Comparison of ENCODE assay signal across 23 cellular contexts in genomic region chr7:127080576-127080975, GRCh38.
DNase-seq lines count a peak whose midpoint lies in the region; ATAC-seq lines count a peak whose summit lies in the region.
"Had no signal": no experiment of that assay in that cellular context is flagged by ENCODE, and none has a peak within 500 bp of the region (broad histone marks: within the 10 kb centered on the region; RNA-seq: fewer than 3 reads in every experiment).

No MANE protein-coding gene starts in this region.

- no CpG with 5 or more reads among the region's 2 CpGs for WGBS in mesendoderm (ENCODE audit: extremely low coverage, insufficient coverage, low lambda C conversion rate)

- H3K4me1 ChIP-seq in mesendoderm (ENCODE audit: control insufficient read depth, low read depth, low read length) = peaks cover 2% of the 10 kb centered on the region
- H3K4me1 ChIP-seq: BE2C, BLaER1 had no signal

- no peak overlapping the region for H3K4me2 ChIP-seq in mesendoderm (ENCODE audit: low read length)
- H3K4me2 ChIP-seq: BLaER1 had no signal

- H3K9ac ChIP-seq in mesendoderm (ENCODE audit: low read length) = no peak overlapping the region
- H3K9ac ChIP-seq: BLaER1 had no signal

- H3K27me3 Mint-ChIP-seq in activated T-helper 17 cell treated with anti-CD3 and anti-CD28 coated beads, Interleukin-2, amount 50 U/mL, for 72 hours = peaks cover 15% of the 10 kb centered on the region

- H3K27ac ChIP-seq in mesendoderm (ENCODE audit: low read depth, low read length) = no peak overlapping the region
- H3K27ac ChIP-seq: BLaER1 had no signal

- peaks cover 3% of the 10 kb centered on the region for H3K9me3 Mint-ChIP-seq in activated T-helper 17 cell treated with anti-CD3 and anti-CD28 coated beads, Interleukin-2, amount 50 U/mL, for 72 hours

- H3K27ac Mint-ChIP-seq in activated T-helper 17 cell treated with anti-CD3 and anti-CD28 coated beads, Interleukin-2, amount 50 U/mL, for 72 hours = no peak overlapping the region
- H3K27ac Mint-ChIP-seq: CD14-positive monocyte; CD4-positive, alpha-beta memory T cell; CD8-positive, alpha-beta memory T cell had no signal

- H3K4me3 ChIP-seq in mesendoderm (ENCODE audit: low read length) = no peak overlapping the region
- H3K4me3 ChIP-seq: BLaER1, GM12878 had no signal

- H2AK5ac ChIP-seq in mesendoderm (ENCODE audit: low read length) = no peak overlapping the region

- H3K4me3 Mint-ChIP-seq in activated T-helper 17 cell treated with anti-CD3 and anti-CD28 coated beads, Interleukin-2, amount 50 U/mL, for 72 hours = no peak overlapping the region
- H3K4me3 Mint-ChIP-seq: CD14-positive monocyte; CD4-positive, alpha-beta memory T cell; CD4-positive, CD25-positive, alpha-beta regulatory T cell; CD8-positive, alpha-beta memory T cell had no signal

- no peaks in the 10 kb centered on the region for H3K27me3 ChIP-seq in mesendoderm (ENCODE audit: insufficient read depth, low read length, poor library complexity)
- H3K27me3 ChIP-seq: BLaER1 had no signal

- H3K36me3 Mint-ChIP-seq in activated T-helper 17 cell treated with anti-CD3 and anti-CD28 coated beads, Interleukin-2, amount 50 U/mL, for 72 hours (ENCODE audit: low read depth) = no peaks in the 10 kb centered on the region
- H3K36me3 Mint-ChIP-seq: CD14-positive monocyte; CD4-positive, alpha-beta memory T cell; CD4-positive, CD25-positive, alpha-beta regulatory T cell; CD8-positive, alpha-beta memory T cell had no signal

- H4K5ac ChIP-seq in mesendoderm (ENCODE audit: low read length) = no peak overlapping the region

- no peaks in the 10 kb centered on the region for H3K79me1 ChIP-seq in mesendoderm (ENCODE audit: low read length)

- peak; percentile 14 for DNase-seq in NCI-H69 (lab: John Stamatoyannopoulos, UW)
- DNase-seq in mesendoderm = peak; percentile 69
- no peak for DNase-seq in NOMO-1 (lab: John Stamatoyannopoulos, UW; ENCODE audit: unreplicated experiment in 2 of 2)
- DNase-seq in activated effector memory CD4-positive, alpha-beta T cell treated with Interleukin-2 at 50 U/mL for 16 hours = no peak
- DNase-seq: 8988T; ACHN; BE2C; C1 segment of cervical spinal cord; CD4-positive, alpha-beta memory T cell; CD4-positive, CD25-positive, alpha-beta regulatory T cell; CD8-positive, alpha-beta memory T cell; COR-L47; DMS 273 treated with DMSO at 0.1 percent for 48 hours; DMS153; DMS53; DMS79; DND-41; EL; GDM1 had no signal

- no peaks in the 10 kb centered on the region for H3K36me3 ChIP-seq in mesendoderm (ENCODE audit: control insufficient read depth, insufficient read depth, low read length)
- H3K36me3 ChIP-seq: BE2C, BLaER1 had no signal

- H3K4ac ChIP-seq in mesendoderm (ENCODE audit: low read depth, low read length) = no peak overlapping the region

- ATAC-seq in activated T-helper 17 cell treated with anti-CD3 and anti-CD28 coated beads, Interleukin-2, amount 50 U/mL, for 72 hours (replicated peaks) = no peak
- ATAC-seq: GM12878 had no signal

- no peaks in the 10 kb centered on the region for H3K4me1 Mint-ChIP-seq in activated T-helper 17 cell treated with anti-CD3 and anti-CD28 coated beads, Interleukin-2, amount 50 U/mL, for 72 hours
- H3K4me1 Mint-ChIP-seq: CD14-positive monocyte; CD4-positive, alpha-beta memory T cell; CD4-positive, CD25-positive, alpha-beta regulatory T cell; CD8-positive, alpha-beta memory T cell had no signal

- H3K56ac ChIP-seq in mesendoderm (ENCODE audit: low read length) = no peak overlapping the region

- no peak overlapping the region for H2BK5ac ChIP-seq in mesendoderm (ENCODE audit: low read length)

- H2BK15ac ChIP-seq in mesendoderm (replicated peaks; ENCODE audit: low read depth) = no peak overlapping the region

- H3K18ac ChIP-seq in mesendoderm (ENCODE audit: low read length) = no peak overlapping the region

- H3K23ac ChIP-seq in mesendoderm (ENCODE audit: low read length) = no peak overlapping the region

- no peaks in the 10 kb centered on the region for H3K79me2 ChIP-seq in mesendoderm (ENCODE audit: control insufficient read depth, insufficient read depth, low read length)

- no peak overlapping the region for H2BK120ac ChIP-seq in mesendoderm (ENCODE audit: low read depth, low read length)

- no peak overlapping the region for H4K8ac ChIP-seq in mesendoderm (ENCODE audit: low read depth, low read length)

Comparison
In these comparisons a context has a peak if more than half of its experiments do, and no peak if none do; other contexts are left out.
1. DNase-seq: peak in NCI-H69 (single experiment) and mesendoderm (single experiment); none in NOMO-1 (0 of 2) and activated effector memory CD4-positive, alpha-beta T cell treated with Interleukin-2 at 50 U/mL for 16 hours (single experiment).